In genomic region chr12:50110762-50111416, GRCh38 we compare ENCODE assay signal across 9 cellular contexts. TPM values are rescaled to one million over a fixed set of nuclear protein-coding genes. Genes with fewer than 3 reads are reported as not detected.
A peak's percentile ranks its signal among the peaks of the same experiment; 100 is the strongest.
DNase-seq lines count a peak whose midpoint lies in the region; ATAC-seq, FAIRE-seq and TF ChIP-seq lines count a peak whose summit lies in the region.
"Had no signal": no experiment of that assay in that cellular context is flagged by ENCODE, and none has a peak within 500 bp of the region (broad histone marks: within the 10 kb centered on the region; RNA-seq: fewer than 3 reads in every experiment).

No MANE protein-coding gene starts in this region.

- H3K4me2 ChIP-seq in A549: peak overlapping the region; percentile 81

- CTCF ChIA-PET in A549 (lab: Yijun Ruan, JAX): interaction anchor here (0.6 to 17.7 kb wide), 28 partner anchors 8 to 245 kb away, joined by 3 to 309 read pairs (median 6); partner anchors contain the start of genes CERS5, GPD1 and SMARCD1

- no peak for TF ChIP-seq POLR2A in A549 (IDR thresholded peaks at IDR 0.05; ENCODE audit: low read length)

- POLR2A ChIA-PET in A549 (lab: Yijun Ruan, JAX): interaction anchor here (0.7 to 4.3 kb wide), 12 partner anchors 10 to 370 kb away, joined by 3 to 45 read pairs (median 8); partner anchors contain the start of genes CERS5 and SMARCD1

- TF ChIP-seq EP300 in A549 (IDR thresholded peaks at IDR 0.05): no peak

- no peak for TF ChIP-seq CTCF in A549 (IDR thresholded peaks at IDR 0.05)

- FAIRE-seq in A549 (lab: Jason Lieb, UNC): no peak

- no peaks in the 10 kb centered on the region for H3K27me3 ChIP-seq in subcutaneous abdominal adipose tissue (ENCODE audit: control insufficient read depth in 5 of 5, insufficient read depth in 4 of 5, low read length in 5 of 5)

- peak overlapping the region; percentile 0 to 79 (median 60) for H3K9ac ChIP-seq in subcutaneous abdominal adipose tissue (ENCODE audit: low read length in 5 of 5)

- WGBS in A549 (ENCODE audit: missing lambda C conversion rate): 54% methylated on average over 12 of the region's 12 CpGs

- 0 out of 3 replicates have a peak overlapping the region, but pooled peaks have one; percentile 5 for H3K4me3 ChIP-seq in A549
- peak overlapping the region; percentile 25; the same call in 1 of the 2 replicates for H3K4me3 ChIP-seq in GM08714 (ENCODE audit: low read length)
- peak overlapping the region; percentile 14 to 81 (median 32) for H3K4me3 ChIP-seq in subcutaneous abdominal adipose tissue (ENCODE audit: low read depth in 1 of 5, low read length in 5 of 5)

- H3K36me3 ChIP-seq in subcutaneous abdominal adipose tissue (ENCODE audit: control insufficient read depth in 5 of 5, insufficient read depth in 5 of 5, low read length in 5 of 5): peaks cover 0 to 33% (median 23%) of the 10 kb centered on the region in 5 donors

- TF ChIP-seq RAD21 in A549 (conservative IDR thresholded peaks at IDR 0.05 in 1 of 2, IDR thresholded peaks at IDR 0.05 in 1 of 2): no peak

- H3K9me3 ChIP-seq in A549 (no peaks in the 10 kb centered on the region), subcutaneous abdominal adipose tissue (ENCODE audit: control insufficient read depth in 5 of 5, low read length in 5 of 5) (no peaks in the 10 kb centered on the region)

- peak overlapping the region; percentile 74 to 84 for H3K27ac ChIP-seq in A549
- peak overlapping the region; percentile 86 for H3K27ac ChIP-seq in subcutaneous abdominal adipose tissue (ENCODE audit: low read depth, low read length)

- H3K4me1 ChIP-seq in A549 (peaks cover 29% of the 10 kb centered on the region), subcutaneous abdominal adipose tissue (ENCODE audit: control insufficient read depth in 5 of 5, insufficient read depth in 5 of 5, low read length in 5 of 5) (peaks cover 19 to 76% (median 73%) of the 10 kb centered on the region in 5 donors)

- peak in 1 of 2 experiments; percentile 52 for DNase-seq in A549 (ENCODE audit: low read depth in 1 of 2, low spot score in 1 of 2)
- DNase-seq in NCI-H526 treated with DMSO at 0.1 percent for 48 hours (lab: John Stamatoyannopoulos, UW): peak; percentile 76
- DNase-seq in cerebellar cortex (ENCODE audit: low spot score): peak; percentile 89
- DNase-seq in left lobe of liver (ENCODE audit: low spot score): peak; percentile 86
- no peak for DNase-seq in HPDE6-E6E7 (ENCODE audit: extremely low spot score)

- ATAC-seq in A549 (peak; percentile 4 to 7; a peak in 4 of 6 replicates), left lobe of liver (peak; percentile 51), HG02852 (IDR thresholded peaks at IDR 0.05; ENCODE audit: unreplicated experiment) (no peak)

TF ChIP-seq in A549, 52 proteins besides CTCF, POLR2A, EP300 and RAD21:
- TF ChIP-seq ZSCAN20 (CRISPR knock-in tag; IDR thresholded peaks at IDR 0.05) (no peak), E2F6 (IDR thresholded peaks at IDR 0.05; ENCODE audit: borderline replicate concordance, low read depth) (peak; percentile 40; the same call in 1 of the 2 replicates)
TF ChIP-seq in A549: peak in this region for 1.

RNA-seq across cellular contexts. Expression of gene COX14, which starts 1.1 kb away (rescaled TPM):
- 134 and 147 TPM in 2 replicates for polyA plus RNA-seq in A549 (2011; rRNA removed)
- 204 and 239 TPM in 2 replicates for polyA plus RNA-seq in A549 (2012; cell fraction: cytosol; rRNA removed)
- polyA plus RNA-seq in A549 (2012; cell fraction: nucleus; rRNA removed): 85.7 and 86.1 TPM in 2 replicates
- polyA plus RNA-seq in A549 (2017; fragmentation: RNase III; extraction: RNeasy Plus Mini Kit Qiagen cat#74134 plus additional on column Dnase treatment): 87.9 to 112 TPM (median 93.3 TPM) in 3 replicates
- polyA minus RNA-seq in A549 (2011; rRNA and poly(A)+ RNA removed): 59.2 and 73.2 TPM in 2 replicates
- 57.0 TPM for total RNA-seq in left lobe of liver

RNA-seq across cellular contexts. Expression of gene GPD1, which starts 7.1 kb away (rescaled TPM):
- 0.44 and 0.52 TPM in 2 replicates for polyA plus RNA-seq in A549 (2011; rRNA removed)
- 0.08 and 0.09 TPM in 2 replicates for polyA plus RNA-seq in A549 (2012; cell fraction: cytosol; rRNA removed)
- 0.64 and 1.9 TPM in 2 replicates for polyA plus RNA-seq in A549 (2012; cell fraction: nucleus; rRNA removed)
- 0.07 to 0.13 TPM (median 0.10 TPM) in 3 replicates for polyA plus RNA-seq in A549 (2017; fragmentation: RNase III; extraction: RNeasy Plus Mini Kit Qiagen cat#74134 plus additional on column Dnase treatment)
- polyA minus RNA-seq in A549 (2011; rRNA and poly(A)+ RNA removed): 0.29 TPM in 1 of 2 replicates, not detected in the other
- total RNA-seq in left lobe of liver: 129 TPM

RNA-seq across cellular contexts. Expression of gene SMARCD1, which starts 25.7 kb away (rescaled TPM):
- polyA plus RNA-seq in A549 (2011; rRNA removed) (80.7 and 113 TPM in 2 replicates), A549 (2017; fragmentation: RNase III; extraction: RNeasy Plus Mini Kit Qiagen cat#74134 plus additional on column Dnase treatment) (56.1 to 62.5 TPM (median 62.1 TPM) in 3 replicates)
- polyA plus RNA-seq in A549 (2012; cell fraction: cytosol; rRNA removed): 51.0 and 73.8 TPM in 2 replicates
- polyA plus RNA-seq in A549 (2012; cell fraction: nucleus; rRNA removed): 74.5 and 105 TPM in 2 replicates
- 114 and 136 TPM in 2 replicates for polyA minus RNA-seq in A549 (2011; rRNA and poly(A)+ RNA removed)
- total RNA-seq in left lobe of liver: 18.6 TPM

RNA-seq across cellular contexts. Expression of gene ASIC1, which starts 53.5 kb away (rescaled TPM):
- polyA plus RNA-seq in A549 (2011; rRNA removed) (6.0 and 7.8 TPM in 2 replicates), A549 (2017; fragmentation: RNase III; extraction: RNeasy Plus Mini Kit Qiagen cat#74134 plus additional on column Dnase treatment) (6.2 to 8.5 TPM (median 6.7 TPM) in 3 replicates)
- 8.5 and 10.4 TPM in 2 replicates for polyA plus RNA-seq in A549 (2012; cell fraction: cytosol; rRNA removed)
- polyA plus RNA-seq in A549 (2012; cell fraction: nucleus; rRNA removed): 24.1 and 26.2 TPM in 2 replicates
- 7.9 and 8.7 TPM in 2 replicates for polyA minus RNA-seq in A549 (2011; rRNA and poly(A)+ RNA removed)
- 0.28 TPM for total RNA-seq in left lobe of liver
- total RNA-seq: lung microvascular endothelial cell had no signal

RNA-seq across cellular contexts. Expression of gene CERS5, which starts 56.3 kb away (rescaled TPM):
- polyA plus RNA-seq in A549 (2011; rRNA removed) (56.3 and 56.6 TPM in 2 replicates), A549 (2017; fragmentation: RNase III; extraction: RNeasy Plus Mini Kit Qiagen cat#74134 plus additional on column Dnase treatment) (16.7 to 18.0 TPM (median 17.1 TPM) in 3 replicates)
- 25.3 and 29.5 TPM in 2 replicates for polyA plus RNA-seq in A549 (2012; cell fraction: cytosol; rRNA removed)
- polyA plus RNA-seq in A549 (2012; cell fraction: nucleus; rRNA removed): 32.0 and 86.8 TPM in 2 replicates
- polyA minus RNA-seq in A549 (2011; rRNA and poly(A)+ RNA removed): 49.1 and 56.6 TPM in 2 replicates
- 6.5 TPM for total RNA-seq in left lobe of liver
